8 cellular contexts compared by ENCODE assay signal in the genomic region with DNA sequence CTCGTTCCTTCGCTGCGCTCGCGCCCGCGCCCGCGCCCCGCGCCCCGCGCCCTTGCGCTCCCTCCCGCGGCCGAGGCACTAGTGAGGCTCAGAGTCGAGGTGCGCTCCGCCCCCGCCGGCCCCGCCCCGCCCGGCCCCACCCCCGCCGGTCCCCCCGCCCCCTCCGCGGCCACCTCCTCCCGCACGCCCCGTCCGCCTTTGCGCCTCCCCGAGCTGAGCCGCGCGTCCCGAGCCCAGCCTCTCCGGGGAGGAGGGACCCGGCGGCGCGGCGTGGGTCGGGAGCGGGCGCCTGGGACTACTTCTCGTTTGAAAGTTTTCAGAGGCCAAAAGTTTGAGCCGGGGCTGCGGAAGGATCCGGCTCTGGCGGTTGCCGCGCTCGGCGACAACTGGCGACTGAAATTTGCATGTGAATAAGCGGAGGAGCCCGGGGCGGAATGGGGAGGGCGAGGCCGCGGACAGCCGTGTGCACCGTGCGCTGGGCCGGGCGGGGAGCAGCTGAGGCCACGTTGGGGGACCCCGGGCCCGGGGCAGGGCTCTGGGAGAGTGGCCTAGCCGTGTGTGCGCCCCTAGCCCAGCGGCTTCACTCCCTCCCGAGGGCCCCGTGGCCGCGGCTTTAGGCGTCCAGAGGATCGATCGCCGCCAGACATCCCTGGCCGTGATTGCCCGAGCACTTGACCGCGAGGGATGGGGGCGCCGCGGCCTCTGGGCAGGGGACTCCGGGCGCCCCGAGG. TPM values are rescaled to one million over a fixed set of nuclear protein-coding genes. Genes with fewer than 3 reads are reported as not detected.
DNase-seq lines count a peak whose midpoint lies in the region; ATAC-seq and TF ChIP-seq lines count a peak whose summit lies in the region.

TSS of gene NOTCH1 (minus strand) at position 83 of the 731 bp plus-strand sequence. CDS start 262 bp downstream, outside the sequence.

- peak; percentile 94 for DNase-seq in AG10803 (ENCODE audit: low read depth)
- peak; percentile 99 to 100 for DNase-seq in NOMO-1 (lab: John Stamatoyannopoulos, UW; ENCODE audit: unreplicated experiment in 2 of 2)
- peak; percentile 55 for DNase-seq in activated CD8-positive, alpha-beta memory T cell treated with anti-CD3 and anti-CD28 coated beads, Interleukin-2, amount 50 U/mL, for 1 hour (ENCODE audit: extremely low read depth)
- peak; percentile 94 for DNase-seq in endothelial cell (ENCODE audit: low spot score)
- DNase-seq in midbrain (lab: John Stamatoyannopoulos, UW) = peak; percentile 93
- DNase-seq in stimulated activated CD8-positive, alpha-beta memory T cell treated with anti-CD3 and anti-CD28 coated beads, Interleukin-2, amount 100 ng/mL, for 1 hour (ENCODE audit: low read depth in 2 of 2) = peak; percentile 64 to 80

- H3K4me3 ChIP-seq in AG10803 (ENCODE audit: low read length) = peak within 1 kb of the TSS; percentile 73

- ATAC-seq in GM18870 (IDR thresholded peaks at IDR 0.05; ENCODE audit: unreplicated experiment) = peak; percentile 62
- ATAC-seq in HG03108 (IDR thresholded peaks at IDR 0.05; ENCODE audit: unreplicated experiment) = peak; percentile 42

- no peaks in the 10 kb centered on the region for H3K9me3 Mint-ChIP-seq in endothelial cell (ENCODE audit: unreplicated experiment)

- TF ChIP-seq CTCF in AG10803 (conservative IDR thresholded peaks at IDR 0.05; ENCODE audit: low read length) = no peak
- no peak for TF ChIP-seq CTCF in endothelial cell (IDR thresholded peaks at IDR 0.05; ENCODE audit: unreplicated experiment)

- peaks cover 38% of the 10 kb centered on the region for H3K4me1 Mint-ChIP-seq in endothelial cell (ENCODE audit: unreplicated experiment)

- H3K27ac Mint-ChIP-seq in endothelial cell (ENCODE audit: unreplicated experiment) = peak within 1 kb of the TSS; percentile 64

- peaks cover 7% of the 10 kb centered on the region for H3K27me3 Mint-ChIP-seq in endothelial cell (ENCODE audit: unreplicated experiment)

- H3K4me3 Mint-ChIP-seq in endothelial cell (ENCODE audit: unreplicated experiment) = peak within 1 kb of the TSS; percentile 96

- peaks cover 13% of the 10 kb centered on the region for H3K36me3 Mint-ChIP-seq in endothelial cell (ENCODE audit: low read depth, unreplicated experiment)

RNA-seq across cellular contexts. Expression of gene NOTCH1, which starts in this region (rescaled TPM):
- 312 TPM for total RNA-seq in endothelial cell (ENCODE audit: unreplicated experiment)

Comparison
In these comparisons a context has a peak if more than half of its experiments do, and no peak if none do; other contexts are left out.
1. Peak in every context shown above with its lines: DNase-seq, ATAC-seq and H3K4me3 ChIP-seq.